17 cellular contexts compared by ENCODE assay signal in the genomic region with DNA sequence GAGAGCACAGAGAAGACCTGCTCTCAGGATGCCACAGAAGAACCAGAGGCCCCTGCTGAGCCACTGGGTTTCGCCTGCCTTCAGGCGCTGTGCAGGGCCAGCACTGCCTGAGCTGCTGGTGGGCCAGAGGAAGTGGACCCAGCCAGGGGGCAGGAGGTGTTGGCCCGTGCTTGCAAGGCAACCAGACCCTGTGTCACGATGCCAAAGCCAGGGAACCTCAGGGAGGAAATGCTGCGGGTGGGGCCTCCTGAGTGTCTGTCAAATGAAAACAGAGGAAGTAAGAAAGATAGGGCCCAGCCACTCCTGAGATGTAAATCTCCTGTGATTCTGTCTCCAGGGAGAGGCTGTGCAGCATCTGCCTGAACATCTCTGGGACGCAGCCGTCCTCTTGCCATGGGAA. TPM values are rescaled to one million over a fixed set of nuclear protein-coding genes. Genes with fewer than 3 reads are reported as not detected.
DNase-seq lines count a peak whose midpoint lies in the region.
"Had no signal": no experiment of that assay in that cellular context is flagged by ENCODE, and none has a peak within 500 bp of the region (broad histone marks: within the 10 kb centered on the region; RNA-seq: fewer than 3 reads in every experiment).

No MANE protein-coding gene starts in this region.

- CTCF ChIA-PET in activated naive CD4-positive, alpha-beta T cell treated with anti-CD3 and anti-CD28 coated beads for 36 hours (lab: Charles Lee) = no interaction called here

- no peaks in the 10 kb centered on the region for H3K9me3 Mint-ChIP-seq in activated naive CD4-positive, alpha-beta T cell treated with anti-CD3 and anti-CD28 coated beads for 36 hours
- H3K9me3 Mint-ChIP-seq in activated T-helper 2 cell treated with anti-CD3 and anti-CD28 coated beads, Interferon-gamma antibody, Interleukin-2, Interleukin-4, amounts not matched to agents 10 μg/mL and 5 μg/mL and 100 μg/mL, durations not matched to agents 14 hours and 24 hours and 36 hours = no peaks in the 10 kb centered on the region
- H3K9me3 Mint-ChIP-seq: effector memory CD8-positive, alpha-beta T cell had no signal

- intact Hi-C loops in activated naive CD4-positive, alpha-beta T cell treated with anti-CD3 and anti-CD28 coated beads for 36 hours (cut with micrococcal nuclease) = no loop called here
- intact Hi-C loops in activated T-helper 2 cell treated with anti-CD3 and anti-CD28 coated beads, Interferon-gamma antibody, Interleukin-2, Interleukin-4, amounts not matched to agents 10 μg/mL and 5 μg/mL and 100 μg/mL, durations not matched to agents 14 hours and 24 hours and 36 hours (cut with micrococcal nuclease) = loop anchor here (2.0 to 5.0 kb wide), 2 partner anchors 55 to 112 kb away; partner anchors contain the start of genes TTC19 and ZSWIM7

- no peaks in the 10 kb centered on the region for H3K36me3 ChIP-seq in trophoblast cell (ENCODE audit: control insufficient read depth in 1 of 2, insufficient read depth in 2 of 2, low read length in 2 of 2)

- no peaks in the 10 kb centered on the region for H3K79me1 ChIP-seq in trophoblast cell (ENCODE audit: low read length)

- H3K4me3 Mint-ChIP-seq in activated naive CD4-positive, alpha-beta T cell treated with anti-CD3 and anti-CD28 coated beads for 36 hours = no peak overlapping the region
- H3K4me3 Mint-ChIP-seq in activated T-helper 2 cell treated with anti-CD3 and anti-CD28 coated beads, Interferon-gamma antibody, Interleukin-2, Interleukin-4, amounts not matched to agents 10 μg/mL and 5 μg/mL and 100 μg/mL, durations not matched to agents 14 hours and 24 hours and 36 hours (ENCODE audit: low read depth) = no peak overlapping the region
- H3K4me3 Mint-ChIP-seq: activated CD8-positive, alpha-beta memory T cell treated with anti-CD3 and anti-CD28 coated beads, Interleukin-2, amount 10 ng/mL, durations not matched to agents 7 days and 5 days; effector memory CD8-positive, alpha-beta T cell had no signal

- H2AFZ ChIP-seq in trophoblast cell (ENCODE audit: insufficient read depth, low read length, poor library complexity) = no peak overlapping the region
- H2AFZ ChIP-seq: hepatocyte, parathyroid adenoma had no signal

- no peak overlapping the region for H3K9ac ChIP-seq in trophoblast cell (ENCODE audit: low read length)
- H3K9ac ChIP-seq: parathyroid adenoma had no signal

- H4K12ac ChIP-seq in trophoblast cell (ENCODE audit: low read depth, low read length) = no peak overlapping the region

- no peak overlapping the region for H2BK12ac ChIP-seq in trophoblast cell (ENCODE audit: low read length)

- peak; percentile 21 for DNase-seq in activated naive CD4-positive, alpha-beta T cell treated with anti-CD3 and anti-CD28 coated beads for 36 hours
- DNase-seq in activated naive CD4-positive, alpha-beta T cell treated with Interleukin-2 at 50 U/mL for 16 hours = no peak
- DNase-seq in NOMO-1 treated with dmso at 0.1 percent for 144 hours (lab: John Stamatoyannopoulos, UW; ENCODE audit: unreplicated experiment) = peak; percentile 26
- DNase-seq in activated T-helper 2 cell treated with anti-CD3 and anti-CD28 coated beads, Interferon-gamma antibody, Interleukin-2, Interleukin-4, amounts not matched to agents 10 μg/mL and 5 μg/mL and 100 μg/mL, durations not matched to agents 14 hours and 24 hours and 36 hours (ENCODE audit: low spot score) = peak; percentile 19
- no peak for DNase-seq in trophoblast cell
- no peak for DNase-seq in SHP77 (lab: John Stamatoyannopoulos, UW)
- no peak for DNase-seq in foreskin melanocyte
- no peak for DNase-seq in GOT3 (lab: John Stamatoyannopoulos, UW)
- DNase-seq: activated CD8-positive, alpha-beta memory T cell treated with anti-CD3 and anti-CD28 coated beads, Interleukin-2, amount 10 ng/mL, durations not matched to agents 7 days and 5 days; COR-L47; effector memory CD8-positive, alpha-beta T cell; kidney glomerular epithelial cell; SIG-M5 had no signal

- H3K9me3 ChIP-seq in trophoblast cell (ENCODE audit: insufficient read depth, low read depth, low read length) = no peaks in the 10 kb centered on the region
- H3K9me3 ChIP-seq: A549 had no signal

- H2BK120ac ChIP-seq in trophoblast cell (ENCODE audit: insufficient read depth, low read length, poor library complexity) = no peak overlapping the region

- H3K23ac ChIP-seq in trophoblast cell (ENCODE audit: low read length) = no peak overlapping the region

- H3K27me3 ChIP-seq in trophoblast cell (ENCODE audit: insufficient read depth, low read length) = no peaks in the 10 kb centered on the region
- H3K27me3 ChIP-seq: hepatocyte had no signal

- H3K36me3 Mint-ChIP-seq in activated naive CD4-positive, alpha-beta T cell treated with anti-CD3 and anti-CD28 coated beads for 36 hours (ENCODE audit: low read depth) = no peaks in the 10 kb centered on the region
- H3K36me3 Mint-ChIP-seq in activated T-helper 2 cell treated with anti-CD3 and anti-CD28 coated beads, Interferon-gamma antibody, Interleukin-2, Interleukin-4, amounts not matched to agents 10 μg/mL and 5 μg/mL and 100 μg/mL, durations not matched to agents 14 hours and 24 hours and 36 hours (ENCODE audit: low read depth) = no peaks in the 10 kb centered on the region
- H3K36me3 Mint-ChIP-seq: activated CD8-positive, alpha-beta memory T cell treated with anti-CD3 and anti-CD28 coated beads, Interleukin-2, amount 10 ng/mL, durations not matched to agents 7 days and 5 days had no signal

- peaks cover 20% of the 10 kb centered on the region for H3K4me1 Mint-ChIP-seq in activated naive CD4-positive, alpha-beta T cell treated with anti-CD3 and anti-CD28 coated beads for 36 hours (ENCODE audit: low read depth)
- peaks cover 29% of the 10 kb centered on the region for H3K4me1 Mint-ChIP-seq in activated T-helper 2 cell treated with anti-CD3 and anti-CD28 coated beads, Interferon-gamma antibody, Interleukin-2, Interleukin-4, amounts not matched to agents 10 μg/mL and 5 μg/mL and 100 μg/mL, durations not matched to agents 14 hours and 24 hours and 36 hours (ENCODE audit: low read depth)

- no CpG with 5 or more reads among the region's 7 CpGs for WGBS in trophoblast cell (ENCODE audit: extremely low coverage, insufficient coverage, insufficient read length)

- no peak overlapping the region for H3K4me3 ChIP-seq in trophoblast cell (ENCODE audit: low read depth, low read length)
- H3K4me3 ChIP-seq: A549, hepatocyte, skin epidermis had no signal

- H2AK5ac ChIP-seq in trophoblast cell (ENCODE audit: low read length) = no peak overlapping the region

- H3K14ac ChIP-seq in trophoblast cell (ENCODE audit: low read length) = no peak overlapping the region

- H4K91ac ChIP-seq in trophoblast cell (ENCODE audit: low read depth, low read length) = peak overlapping the region; percentile 22

- H2BK5ac ChIP-seq in trophoblast cell (ENCODE audit: low read depth, low read length, poor library complexity) = no peak overlapping the region

- H3K79me2 ChIP-seq in trophoblast cell (ENCODE audit: control insufficient read depth, insufficient read depth, low read length, poor library complexity) = no peaks in the 10 kb centered on the region
- H3K79me2 ChIP-seq: hepatocyte, parathyroid adenoma had no signal

- H3K27ac Mint-ChIP-seq in activated naive CD4-positive, alpha-beta T cell treated with anti-CD3 and anti-CD28 coated beads for 36 hours = no peak overlapping the region
- peak overlapping the region; percentile 81 for H3K27ac Mint-ChIP-seq in activated T-helper 2 cell treated with anti-CD3 and anti-CD28 coated beads, Interferon-gamma antibody, Interleukin-2, Interleukin-4, amounts not matched to agents 10 μg/mL and 5 μg/mL and 100 μg/mL, durations not matched to agents 14 hours and 24 hours and 36 hours
- H3K27ac Mint-ChIP-seq: activated CD8-positive, alpha-beta memory T cell treated with anti-CD3 and anti-CD28 coated beads, Interleukin-2, amount 10 ng/mL, durations not matched to agents 7 days and 5 days had no signal

- no peak overlapping the region for H4K8ac ChIP-seq in trophoblast cell (ENCODE audit: low read depth, low read length)

- H3K4me1 ChIP-seq in trophoblast cell (ENCODE audit: control insufficient read depth in 1 of 2, insufficient read depth in 2 of 2, low read length in 2 of 2) = peaks cover 0 to 3% of the 10 kb centered on the region in 2 experiments
- H3K4me1 ChIP-seq: parathyroid adenoma had no signal

- H3K27ac ChIP-seq in trophoblast cell (ENCODE audit: low read depth, low read length) = no peak overlapping the region
- H3K27ac ChIP-seq: hepatocyte, parathyroid adenoma, skin epidermis had no signal

- no peak overlapping the region for H3K4ac ChIP-seq in trophoblast cell (ENCODE audit: low read depth, low read length)

- H3K4me2 ChIP-seq in trophoblast cell (ENCODE audit: low read length) = no peak overlapping the region
- H3K4me2 ChIP-seq: A549, hepatocyte had no signal

- no peaks in the 10 kb centered on the region for H3K27me3 Mint-ChIP-seq in activated naive CD4-positive, alpha-beta T cell treated with anti-CD3 and anti-CD28 coated beads for 36 hours (ENCODE audit: low read depth)
- peaks cover 2% of the 10 kb centered on the region for H3K27me3 Mint-ChIP-seq in activated T-helper 2 cell treated with anti-CD3 and anti-CD28 coated beads, Interferon-gamma antibody, Interleukin-2, Interleukin-4, amounts not matched to agents 10 μg/mL and 5 μg/mL and 100 μg/mL, durations not matched to agents 14 hours and 24 hours and 36 hours (ENCODE audit: low read depth)
- H3K27me3 Mint-ChIP-seq: activated CD8-positive, alpha-beta memory T cell treated with anti-CD3 and anti-CD28 coated beads, Interleukin-2, amount 10 ng/mL, durations not matched to agents 7 days and 5 days had no signal

- H3K18ac ChIP-seq in trophoblast cell (ENCODE audit: low read length) = no peak overlapping the region

RNA-seq across cellular contexts. Expression of gene ADORA2B, which starts 58.1 kb away (rescaled TPM):
- under 1 TPM in 1 of 2 experiments, not detected in 1; 0.12 TPM for total RNA-seq in activated naive CD4-positive, alpha-beta T cell treated with anti-CD3 and anti-CD28 coated beads for 36 hours
- total RNA-seq in activated T-helper 2 cell treated with anti-CD3 and anti-CD28 coated beads, Interferon-gamma antibody, Interleukin-2, Interleukin-4, amounts not matched to agents 10 μg/mL and 5 μg/mL and 100 μg/mL, durations not matched to agents 14 hours and 24 hours and 36 hours = 3.6 and 4.2 TPM in 2 replicates
- polyA plus RNA-seq in trophoblast cell (2013) = 6.4 and 6.6 TPM in 2 replicates

Comparison
In these comparisons a context has a peak if more than half of its experiments do, and no peak if none do; other contexts are left out.
1. DNase-seq: peak in activated naive CD4-positive, alpha-beta T cell treated with anti-CD3 and anti-CD28 coated beads for 36 hours (single experiment), NOMO-1 treated with dmso at 0.1 percent for 144 hours (single experiment) and activated T-helper 2 cell treated with anti-CD3 and anti-CD28 coated beads, Interferon-gamma antibody, Interleukin-2, Interleukin-4, amounts not matched to agents 10 μg/mL and 5 μg/mL and 100 μg/mL, durations not matched to agents 14 hours and 24 hours and 36 hours (single experiment); none in activated naive CD4-positive, alpha-beta T cell treated with Interleukin-2 at 50 U/mL for 16 hours (single experiment), trophoblast cell (0 of 2), SHP77 (0 of 2), foreskin melanocyte (single experiment) and GOT3 (single experiment).